8 cellular contexts compared by ENCODE assay signal in the genomic region with DNA sequence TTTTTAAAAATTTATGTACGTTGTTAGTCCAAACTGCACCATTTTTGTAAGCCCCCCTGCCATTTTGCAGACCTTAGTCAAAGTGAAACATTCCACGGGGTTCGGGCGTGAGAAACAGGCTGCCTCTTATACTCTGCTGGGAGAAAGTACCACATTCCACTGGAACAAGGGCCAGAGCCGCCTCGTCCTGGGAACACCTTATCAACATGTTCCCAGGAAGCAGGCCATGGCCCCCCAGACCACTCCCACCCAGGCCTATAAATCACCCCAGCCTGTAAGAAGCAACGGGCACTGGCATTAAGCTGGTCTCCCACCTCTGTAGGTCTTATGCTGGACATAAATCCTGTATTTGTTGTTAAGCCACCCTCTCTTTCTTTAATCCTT. TPM values are rescaled to one million over a fixed set of nuclear protein-coding genes. Genes with fewer than 3 reads are reported as not detected.
DNase-seq lines count a peak whose midpoint lies in the region; ATAC-seq and TF ChIP-seq lines count a peak whose summit lies in the region.

No MANE protein-coding gene starts in this region.

- peaks cover 21% of the 10 kb centered on the region for H3K36me3 Mint-ChIP-seq in T-helper 2 cell treated with Interferon-gamma antibody and Interleukin-4, amounts not matched to agents 5 μg/mL and 100 μg/mL, for 36 hours (ENCODE audit: low read depth)
- H3K36me3 Mint-ChIP-seq in osteocyte (ENCODE audit: unreplicated experiment): peaks cover 3% of the 10 kb centered on the region

- peak overlapping the region; percentile 94 for H3K4me3 ChIP-seq in GM12865 (ENCODE audit: low read depth, low read length)
- H3K4me3 ChIP-seq in epithelial cell of proximal tubule (ENCODE audit: low read depth, low read length): peak overlapping the region; percentile 83

- H3K9me3 Mint-ChIP-seq in T-helper 2 cell treated with Interferon-gamma antibody and Interleukin-4, amounts not matched to agents 5 μg/mL and 100 μg/mL, for 36 hours: peaks cover 8% of the 10 kb centered on the region
- H3K9me3 Mint-ChIP-seq in osteocyte (ENCODE audit: unreplicated experiment): no peaks in the 10 kb centered on the region

- H3K4me1 Mint-ChIP-seq in T-helper 2 cell treated with Interferon-gamma antibody and Interleukin-4, amounts not matched to agents 5 μg/mL and 100 μg/mL, for 36 hours (ENCODE audit: low read depth): peaks cover 19% of the 10 kb centered on the region
- peaks cover 19% of the 10 kb centered on the region for H3K4me1 Mint-ChIP-seq in osteocyte (ENCODE audit: unreplicated experiment)

- peak overlapping the region; percentile 76 for H3K27ac Mint-ChIP-seq in T-helper 2 cell treated with Interferon-gamma antibody and Interleukin-4, amounts not matched to agents 5 μg/mL and 100 μg/mL, for 36 hours
- H3K27ac Mint-ChIP-seq in osteocyte (ENCODE audit: unreplicated experiment): peak overlapping the region; percentile 99

- TF ChIP-seq CTCF in GM12865 (IDR thresholded peaks at IDR 0.05; ENCODE audit: insufficient read depth, low read depth, low read length, missing control alignments) (no peak), epithelial cell of proximal tubule (conservative IDR thresholded peaks at IDR 0.05; ENCODE audit: low read depth, low read length) (no peak), osteocyte (IDR thresholded peaks at IDR 0.05) (no peak), GM20000 (IDR thresholded peaks at IDR 0.05; ENCODE audit: extremely low read depth, missing control alignments) (no peak), omental fat pad (IDR thresholded peaks at IDR 0.05) (no peak)

- ATAC-seq in HG02970 (IDR thresholded peaks at IDR 0.05; ENCODE audit: low FRiP score, unreplicated experiment) (no peak), HG03108 (IDR thresholded peaks at IDR 0.05; ENCODE audit: unreplicated experiment) (no peak), omental fat pad (ENCODE audit: low FRiP score) (no peak)

- H3K27me3 Mint-ChIP-seq in T-helper 2 cell treated with Interferon-gamma antibody and Interleukin-4, amounts not matched to agents 5 μg/mL and 100 μg/mL, for 36 hours (ENCODE audit: low read depth): peaks cover 20% of the 10 kb centered on the region
- H3K27me3 Mint-ChIP-seq in osteocyte (ENCODE audit: unreplicated experiment): no peaks in the 10 kb centered on the region

- DNase-seq in GM12865 (ENCODE audit: low read depth): peak; percentile 29
- DNase-seq in T-helper 2 cell treated with Interferon-gamma antibody and Interleukin-4, amounts not matched to agents 5 μg/mL and 100 μg/mL, for 36 hours (ENCODE audit: low spot score): no peak
- no peak for DNase-seq in epithelial cell of proximal tubule (ENCODE audit: low read depth)
- DNase-seq in osteocyte (ENCODE audit: extremely low spot score, unreplicated experiment): no peak
- DNase-seq in GM20000 (ENCODE audit: low spot score): no peak
- DNase-seq in omental fat pad (ENCODE audit: low spot score): no peak

- peak overlapping the region; percentile 94 for H3K4me3 Mint-ChIP-seq in T-helper 2 cell treated with Interferon-gamma antibody and Interleukin-4, amounts not matched to agents 5 μg/mL and 100 μg/mL, for 36 hours
- peak overlapping the region; percentile 90 for H3K4me3 Mint-ChIP-seq in osteocyte (ENCODE audit: unreplicated experiment)

RNA-seq across cellular contexts. Expression of gene ZRANB2, which starts 0.9 kb away (rescaled TPM):
- total RNA-seq in epithelial cell of proximal tubule (41.5 and 45.4 TPM in 2 replicates), osteocyte (78.1 and 84.3 TPM in 2 replicates), omental fat pad (10 to 100 TPM; 50.3 to 86.2 (median 62.5) TPM)

RNA-seq across cellular contexts. Expression of gene PTGER3, which starts 34.1 kb away (rescaled TPM):
- total RNA-seq in epithelial cell of proximal tubule: 0.51 and 0.75 TPM in 2 replicates
- total RNA-seq in osteocyte: not detected in 2 replicates
- 100 to 1,000 TPM in 3 of 4 donors, 10 to 100 TPM in 1; 27.0 to 343 (median 174) TPM for total RNA-seq in omental fat pad

Comparison
In these comparisons a context has a peak if more than half of its experiments do, and no peak if none do; other contexts are left out.
1. RNA of gene PTGER3, which starts 34.1 kb away (total RNA-seq): 27.0 to 343 TPM in omental fat pad; 0.51 to 0.75 TPM in epithelial cell of proximal tubule and not detected in osteocyte; every median in the first group is over 10 times any median in the second.